1 cellular context compared by ENCODE assay signal in genomic region chr2:157929871-157930667, GRCh38.
TF ChIP-seq lines count a peak whose summit lies in the region.

No MANE protein-coding gene starts in this region.

TF ChIP-seq in K562, 482 proteins besides CTCF, POLR2A, EP300 and RAD21 (continued from another document and continues in another):
- peak; percentile 94; the same call in 1 of the 2 replicates for TF ChIP-seq RREB1 (CRISPR knock-in tag; IDR thresholded peaks at IDR 0.05)
- TF ChIP-seq IFI16 (CRISPR knock-in tag; IDR thresholded peaks at IDR 0.05), result peak; percentile 87
- TF ChIP-seq THRA (IDR thresholded peaks at IDR 0.05), result no peak
- peak; percentile 72 for TF ChIP-seq MAFF (IDR thresholded peaks at IDR 0.05; ENCODE audit: low read length)
- TF ChIP-seq MCM7 (IDR thresholded peaks at IDR 0.05), result no peak
- no peak for TF ChIP-seq SAFB (IDR thresholded peaks at IDR 0.05; ENCODE audit: borderline replicate concordance, low read depth, low read length)
- TF ChIP-seq, protein P1, sequence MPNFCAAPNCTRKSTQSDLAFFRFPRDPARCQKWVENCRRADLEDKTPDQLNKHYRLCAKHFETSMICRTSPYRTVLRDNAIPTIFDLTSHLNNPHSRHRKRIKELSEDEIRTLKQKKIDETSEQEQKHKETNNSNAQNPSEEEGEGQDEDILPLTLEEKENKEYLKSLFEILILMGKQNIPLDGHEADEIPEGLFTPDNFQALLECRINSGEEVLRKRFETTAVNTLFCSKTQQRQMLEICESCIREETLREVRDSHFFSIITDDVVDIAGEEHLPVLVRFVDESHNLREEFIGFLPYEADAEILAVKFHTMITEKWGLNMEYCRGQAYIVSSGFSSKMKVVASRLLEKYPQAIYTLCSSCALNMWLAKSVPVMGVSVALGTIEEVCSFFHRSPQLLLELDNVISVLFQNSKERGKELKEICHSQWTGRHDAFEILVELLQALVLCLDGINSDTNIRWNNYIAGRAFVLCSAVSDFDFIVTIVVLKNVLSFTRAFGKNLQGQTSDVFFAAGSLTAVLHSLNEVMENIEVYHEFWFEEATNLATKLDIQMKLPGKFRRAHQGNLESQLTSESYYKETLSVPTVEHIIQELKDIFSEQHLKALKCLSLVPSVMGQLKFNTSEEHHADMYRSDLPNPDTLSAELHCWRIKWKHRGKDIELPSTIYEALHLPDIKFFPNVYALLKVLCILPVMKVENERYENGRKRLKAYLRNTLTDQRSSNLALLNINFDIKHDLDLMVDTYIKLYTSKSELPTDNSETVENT (CRISPR knock-in tag; IDR thresholded peaks at IDR 0.05), result no peak
- peak; percentile 79; the same call in 1 of the 2 replicates for TF ChIP-seq SPI1 (IDR thresholded peaks at IDR 0.05; ENCODE audit: borderline replicate concordance, low read depth, low read length)
- no peak for TF ChIP-seq RBM34 (IDR thresholded peaks at IDR 0.05; ENCODE audit: borderline replicate concordance, insufficient read depth, low read length)
- peak; percentile 99 for TF ChIP-seq ZNF175 (CRISPR knock-in tag; IDR thresholded peaks at IDR 0.05; ENCODE audit: low read depth)
- no peak for TF ChIP-seq NKRF (IDR thresholded peaks at IDR 0.05; ENCODE audit: borderline replicate concordance)
- no peak for TF ChIP-seq FUS (optimal IDR thresholded peaks at IDR 0.05; ENCODE audit: low read depth, low read length)
- TF ChIP-seq DNMT1 (IDR thresholded peaks at IDR 0.05), result no peak
- TF ChIP-seq, protein P2, sequence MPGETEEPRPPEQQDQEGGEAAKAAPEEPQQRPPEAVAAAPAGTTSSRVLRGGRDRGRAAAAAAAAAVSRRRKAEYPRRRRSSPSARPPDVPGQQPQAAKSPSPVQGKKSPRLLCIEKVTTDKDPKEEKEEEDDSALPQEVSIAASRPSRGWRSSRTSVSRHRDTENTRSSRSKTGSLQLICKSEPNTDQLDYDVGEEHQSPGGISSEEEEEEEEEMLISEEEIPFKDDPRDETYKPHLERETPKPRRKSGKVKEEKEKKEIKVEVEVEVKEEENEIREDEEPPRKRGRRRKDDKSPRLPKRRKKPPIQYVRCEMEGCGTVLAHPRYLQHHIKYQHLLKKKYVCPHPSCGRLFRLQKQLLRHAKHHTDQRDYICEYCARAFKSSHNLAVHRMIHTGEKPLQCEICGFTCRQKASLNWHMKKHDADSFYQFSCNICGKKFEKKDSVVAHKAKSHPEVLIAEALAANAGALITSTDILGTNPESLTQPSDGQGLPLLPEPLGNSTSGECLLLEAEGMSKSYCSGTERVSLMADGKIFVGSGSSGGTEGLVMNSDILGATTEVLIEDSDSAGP (CRISPR knock-in tag; IDR thresholded peaks at IDR 0.05), result no peak
- TF ChIP-seq E2F1 (CRISPR knock-in tag; IDR thresholded peaks at IDR 0.05), result peak; percentile 21; the same call in 1 of the 2 replicates
- TF ChIP-seq GABPB1 (CRISPR knock-in tag; IDR thresholded peaks at IDR 0.05), result no peak
- no peak for TF ChIP-seq POLR2G (IDR thresholded peaks at IDR 0.05; ENCODE audit: low read depth, low read length)
- TF ChIP-seq ZNF143 (CRISPR knock-in tag; IDR thresholded peaks at IDR 0.05), result peak; percentile 77
- 0 out of 4 replicates have a peak, but pooled peaks of 1 of the 2 experiments have one; percentile 63 for TF ChIP-seq MLX (CRISPR knock-in tag; conservative IDR thresholded peaks at IDR 0.05)
- TF ChIP-seq NCOR1 (IDR thresholded peaks at IDR 0.05), result peak; percentile 100
- no peak for TF ChIP-seq CAMTA2 (CRISPR knock-in tag; conservative IDR thresholded peaks at IDR 0.05)
- TF ChIP-seq, protein P3, sequence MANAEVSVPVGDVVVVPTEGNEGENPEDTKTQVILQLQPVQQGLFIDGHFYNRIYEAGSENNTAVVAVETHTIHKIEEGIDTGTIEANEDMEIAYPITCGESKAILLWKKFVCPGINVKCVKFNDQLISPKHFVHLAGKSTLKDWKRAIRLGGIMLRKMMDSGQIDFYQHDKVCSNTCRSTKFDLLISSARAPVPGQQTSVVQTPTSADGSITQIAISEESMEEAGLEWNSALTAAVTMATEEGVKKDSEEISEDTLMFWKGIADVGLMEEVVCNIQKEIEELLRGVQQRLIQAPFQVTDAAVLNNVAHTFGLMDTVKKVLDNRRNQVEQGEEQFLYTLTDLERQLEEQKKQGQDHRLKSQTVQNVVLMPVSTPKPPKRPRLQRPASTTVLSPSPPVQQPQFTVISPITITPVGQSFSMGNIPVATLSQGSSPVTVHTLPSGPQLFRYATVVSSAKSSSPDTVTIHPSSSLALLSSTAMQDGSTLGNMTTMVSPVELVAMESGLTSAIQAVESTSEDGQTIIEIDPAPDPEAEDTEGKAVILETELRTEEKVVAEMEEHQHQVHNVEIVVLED (CRISPR knock-in tag; IDR thresholded peaks at IDR 0.05), result peak; percentile 67
- peak; percentile 96 for TF ChIP-seq MEF2D (tag; conservative IDR thresholded peaks at IDR 0.05; ENCODE audit: low read depth)
- TF ChIP-seq ZBTB17 (CRISPR knock-in tag; IDR thresholded peaks at IDR 0.05), result peak; percentile 93
- TF ChIP-seq ZNF830 (CRISPR knock-in tag; IDR thresholded peaks at IDR 0.05), result peak; percentile 60; the same call in 1 of the 2 replicates
- no peak for TF ChIP-seq FOXK1 (CRISPR knock-in tag; IDR thresholded peaks at IDR 0.05; ENCODE audit: borderline replicate concordance)
- no peak for TF ChIP-seq ZC3H8 (IDR thresholded peaks at IDR 0.05)
- peak; percentile 76; the same call in 1 of the 2 replicates for TF ChIP-seq ZNF431 (CRISPR knock-in tag; IDR thresholded peaks at IDR 0.05)
- TF ChIP-seq ZFX (CRISPR knock-in tag; IDR thresholded peaks at IDR 0.05), result peak; percentile 81
- TF ChIP-seq LARP7 (IDR thresholded peaks at IDR 0.05), result no peak
- TF ChIP-seq POLR2AphosphoS2 (IDR thresholded peaks at IDR 0.05; ENCODE audit: low read length), result no peak
- peak; percentile 83; the same call in 1 of the 2 replicates for TF ChIP-seq IRF9 (tag; IDR thresholded peaks at IDR 0.05)
- peak; percentile 84 to 91 for TF ChIP-seq MAZ (CRISPR knock-in tag; conservative IDR thresholded peaks at IDR 0.05 in 1 of 2, IDR thresholded peaks at IDR 0.05 in 1 of 2)
- no peak for TF ChIP-seq SMC3 (conservative IDR thresholded peaks at IDR 0.05; ENCODE audit: insufficient read depth, low read depth, low read length)
- TF ChIP-seq HES1 (IDR thresholded peaks at IDR 0.05; ENCODE audit: low read depth), result peak; percentile 97
- TF ChIP-seq STAT5A (IDR thresholded peaks at IDR 0.05; ENCODE audit: borderline replicate concordance, low read length), result peak; percentile 99
- no peak for TF ChIP-seq GTF3C2 (IDR thresholded peaks at IDR 0.05; ENCODE audit: borderline replicate concordance, extremely low read depth, insufficient read length)
